Comparison of ENCODE assay signal across 2 cellular contexts in genomic region chr6:11418290-11418905, GRCh38.
TF ChIP-seq lines count a peak whose summit lies in the region.

No MANE protein-coding gene starts in this region.

TF ChIP-seq in IMR-90, 13 proteins besides CTCF, POLR2A, EP300 and RAD21:
- TF ChIP-seq NFE2L2 (IDR thresholded peaks at IDR 0.05; ENCODE audit: low read depth, low read length) (no peak), FOS (IDR thresholded peaks at IDR 0.05; ENCODE audit: low read depth, low read length) (no peak), MXI1 (IDR thresholded peaks at IDR 0.05; ENCODE audit: borderline replicate concordance, low read depth, low read length) (no peak), RCOR1 (IDR thresholded peaks at IDR 0.05; ENCODE audit: insufficient replicate concordance, low read length) (no peak), ELK1 (IDR thresholded peaks at IDR 0.05; ENCODE audit: borderline replicate concordance, low read depth, low read length) (no peak), CHD1 (IDR thresholded peaks at IDR 0.05; ENCODE audit: low read depth, low read length) (no peak)

TF ChIP-seq in endothelial cell of umbilical vein, 7 proteins besides CTCF, POLR2A, EP300 and RAD21:
- TF ChIP-seq, protein P1, sequence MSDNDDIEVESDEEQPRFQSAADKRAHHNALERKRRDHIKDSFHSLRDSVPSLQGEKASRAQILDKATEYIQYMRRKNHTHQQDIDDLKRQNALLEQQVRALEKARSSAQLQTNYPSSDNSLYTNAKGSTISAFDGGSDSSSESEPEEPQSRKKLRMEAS (IDR thresholded peaks at IDR 0.05; ENCODE audit: insufficient read depth, insufficient read length): no peak
- TF ChIP-seq FOS (IDR thresholded peaks at IDR 0.05; ENCODE audit: borderline replicate concordance, insufficient read depth, low read length) (no peak), MYC (IDR thresholded peaks at IDR 0.05; ENCODE audit: low read depth, low read length) (no peak), GATA2 (IDR thresholded peaks at IDR 0.05; ENCODE audit: insufficient read depth, insufficient read length, low read depth, low read length) (no peak), JUN (IDR thresholded peaks at IDR 0.05; ENCODE audit: borderline replicate concordance, insufficient read depth, insufficient read length, low read depth) (no peak), POLR2AphosphoS5 (IDR thresholded peaks at IDR 0.05; ENCODE audit: insufficient read depth, low read depth, low read length) (no peak), EZH2 (IDR thresholded peaks at IDR 0.05; ENCODE audit: borderline replicate concordance, low read depth, low read length, severe bottlenecking) (no peak)
